Comparison of ENCODE assay signal across 10 cellular contexts in genomic region chr19:48397263-48397635, GRCh38. TPM values are rescaled to one million over a fixed set of nuclear protein-coding genes. Genes with fewer than 3 reads are reported as not detected.
A peak's percentile ranks its signal among the peaks of the same experiment; 100 is the strongest.
DNase-seq lines count a peak whose midpoint lies in the region; ATAC-seq, FAIRE-seq and TF ChIP-seq lines count a peak whose summit lies in the region.
"Had no signal": no experiment of that assay in that cellular context is flagged by ENCODE, and none has a peak within 500 bp of the region (broad histone marks: within the 10 kb centered on the region; RNA-seq: fewer than 3 reads in every experiment).

No MANE protein-coding gene starts in this region.

- H3K79me2 ChIP-seq in endothelial cell of umbilical vein (ENCODE audit: control insufficient read depth, insufficient read depth, low read length), result no peaks in the 10 kb centered on the region
- no peaks in the 10 kb centered on the region for H3K79me2 ChIP-seq in smooth muscle cell (ENCODE audit: low read depth)

- POLR2A ChIA-PET in endothelial cell of umbilical vein (lab: Charles Lee), result no interaction called here

- dilution Hi-C loops in endothelial cell of umbilical vein (cut with MboI; ENCODE audit: extremely low pct_ligation_motif_present, low sequenced_read_pairs), result no loop called here

- H3K27ac ChIP-seq in RWPE2 (ENCODE audit: poor library complexity, severe bottlenecking) (peak overlapping the region; percentile 83), endothelial cell of umbilical vein (ENCODE audit: insufficient read depth, low read depth, low read length) (no peak overlapping the region), smooth muscle cell (ENCODE audit: low read depth) (peak overlapping the region; percentile 12)

- H3K36me3 ChIP-seq in RWPE2 (ENCODE audit: low read depth) (no peaks in the 10 kb centered on the region), endothelial cell of umbilical vein (ENCODE audit: control insufficient read depth in 2 of 2, extremely low read depth in 1 of 2, insufficient read depth in 2 of 2, low read length in 2 of 2) (no peaks in the 10 kb centered on the region), smooth muscle cell (ENCODE audit: low read depth) (no peaks in the 10 kb centered on the region)

- H3K9me1 ChIP-seq in endothelial cell of umbilical vein (replicated peaks; ENCODE audit: control insufficient read depth, extremely low read depth, insufficient read depth, low read length), result no peaks in the 10 kb centered on the region

- peaks cover 40% of the 10 kb centered on the region for H3K4me1 Mint-ChIP-seq in activated T-cell treated with anti-CD3 and anti-CD28 coated beads, Interleukin-2, amount 50 U/mL, for 4 hours (ENCODE audit: low read depth)

- peaks cover 4% of the 10 kb centered on the region for H3K9me3 Mint-ChIP-seq in activated T-cell treated with anti-CD3 and anti-CD28 coated beads, Interleukin-2, amount 50 U/mL, for 4 hours

- CTCF ChIA-PET in endothelial cell of umbilical vein (lab: Charles Lee), result no interaction called here

- H2AFZ ChIP-seq in endothelial cell of umbilical vein (ENCODE audit: low read depth, low read length) (no peak overlapping the region), smooth muscle cell (ENCODE audit: low read depth) (peak overlapping the region; percentile 69)

- H4K20me1 ChIP-seq in endothelial cell of umbilical vein (replicated peaks; ENCODE audit: control insufficient read depth, extremely low read depth, insufficient read depth, low read length) (no peaks in the 10 kb centered on the region), smooth muscle cell (ENCODE audit: low read depth) (peaks cover 7% of the 10 kb centered on the region)

- H3K4me1 ChIP-seq in RWPE2 (ENCODE audit: insufficient read depth, poor library complexity, severe bottlenecking) (peaks cover 6% of the 10 kb centered on the region), endothelial cell of umbilical vein (ENCODE audit: control insufficient read depth, extremely low read depth, insufficient read depth, low read length) (peaks cover 10% of the 10 kb centered on the region), smooth muscle cell (ENCODE audit: low read depth) (peaks cover 30% of the 10 kb centered on the region)

- H3K4me2 ChIP-seq in endothelial cell of umbilical vein (ENCODE audit: insufficient read depth, low read length) (peak overlapping the region; percentile 36), smooth muscle cell (peak overlapping the region; percentile 100)

- H3K36me3 Mint-ChIP-seq in activated T-cell treated with anti-CD3 and anti-CD28 coated beads, Interleukin-2, amount 50 U/mL, for 4 hours (ENCODE audit: insufficient read depth), result no peaks in the 10 kb centered on the region

- ATAC-seq in activated T-cell treated with anti-CD3 and anti-CD28 coated beads, Interleukin-2, amount 50 U/mL, for 4 hours, result no peak
- ATAC-seq in RWPE2 (ENCODE audit: low read depth), result no peak
- ATAC-seq in GM19467 (IDR thresholded peaks at IDR 0.05; ENCODE audit: unreplicated experiment), result no peak
- ATAC-seq: mucosa of descending colon had no signal

- H3K4me3 Mint-ChIP-seq in activated T-cell treated with anti-CD3 and anti-CD28 coated beads, Interleukin-2, amount 50 U/mL, for 4 hours, result peak overlapping the region; percentile 81

- peak; percentile 12 for TF ChIP-seq POLR2A in endothelial cell of umbilical vein (IDR thresholded peaks at IDR 0.05; ENCODE audit: low read depth, low read length)

- peaks cover 8% of the 10 kb centered on the region for H3K27me3 ChIP-seq in RWPE2 (ENCODE audit: insufficient read depth, poor library complexity, severe bottlenecking)
- H3K27me3 ChIP-seq in endothelial cell of umbilical vein (ENCODE audit: control insufficient read depth in 2 of 2, insufficient read depth in 2 of 2, low read length in 2 of 2), result peaks cover 21 to 33% of the 10 kb centered on the region in 2 experiments
- H3K27me3 ChIP-seq in smooth muscle cell (ENCODE audit: low read depth), result no peaks in the 10 kb centered on the region

- peaks cover 33% of the 10 kb centered on the region for H3K27me3 Mint-ChIP-seq in activated T-cell treated with anti-CD3 and anti-CD28 coated beads, Interleukin-2, amount 50 U/mL, for 4 hours (ENCODE audit: low read depth)

- peaks cover 14% of the 10 kb centered on the region for H3F3A ChIP-seq in smooth muscle cell (ENCODE audit: low read depth)

- H3K4me3 ChIP-seq in RWPE2 (ENCODE audit: severe bottlenecking) (peak overlapping the region; percentile 72), endothelial cell of umbilical vein (replicated peaks in 1 of 3; ENCODE audit: insufficient read depth in 1 of 3, low read depth in 1 of 3, low read length in 3 of 3) (no peak overlapping the region), smooth muscle cell (peak overlapping the region; percentile 54)
- H3K4me3 ChIP-seq: mucosa of descending colon had no signal

- FAIRE-seq in endothelial cell of umbilical vein (lab: Jason Lieb, UNC), result no peak

- TF ChIP-seq CTCF in RWPE2 (IDR thresholded peaks at IDR 0.05; ENCODE audit: poor library complexity, severe bottlenecking) (no peak), endothelial cell of umbilical vein (IDR thresholded peaks at IDR 0.05; ENCODE audit: extremely low read depth in 1 of 2, insufficient read depth in 1 of 2, low read depth in 1 of 2, low read length in 2 of 2) (no peak), smooth muscle cell (IDR thresholded peaks at IDR 0.05; ENCODE audit: borderline replicate concordance, insufficient read depth, poor library complexity, severe bottlenecking) (no peak)

- intact Hi-C loops in endothelial cell of umbilical vein (cut with micrococcal nuclease), result loop anchor here (5.0 kb wide), 1 partner anchor 85 kb away; no protein-coding TSS in a partner anchor

- whole genome bisulfite sequencing in smooth muscle cell (ENCODE audit: low lambda C conversion rate), result 77% methylated on average over 8 of the region's 10 CpGs

- no peak for DNase-seq in activated T-cell treated with anti-CD3 and anti-CD28 coated beads, Interleukin-2, amount 50 U/mL, for 4 hours
- DNase-seq in activated T-cell treated with anti-CD3 and anti-CD28 coated beads, Interleukin-2, amount 50 U/mL, for 48 hours, result no peak
- DNase-seq in RWPE2 (ENCODE audit: low spot score) (no peak), endothelial cell of umbilical vein (ENCODE audit: low read depth, low spot score) (no peak), smooth muscle cell (lab: John Stamatoyannopoulos, UW; ENCODE audit: unreplicated experiment) (no peak), A172 (ENCODE audit: low spot score) (no peak), NCI-H128 (lab: John Stamatoyannopoulos, UW; ENCODE audit: unreplicated experiment) (no peak)
- DNase-seq: mucosa of descending colon had no signal

- H3K9me3 ChIP-seq in RWPE2 (ENCODE audit: severe bottlenecking) (no peaks in the 10 kb centered on the region), endothelial cell of umbilical vein (replicated peaks; ENCODE audit: control insufficient read depth, insufficient read depth, low read length) (no peaks in the 10 kb centered on the region), smooth muscle cell (replicated peaks; ENCODE audit: low read depth) (no peaks in the 10 kb centered on the region)
- H3K9me3 ChIP-seq: mucosa of descending colon had no signal

- no TSS peak for BruUV-seq in endothelial cell of umbilical vein (replicated peaks; lab: Mats Ljungman, UMichigan)

- H3K9ac ChIP-seq in endothelial cell of umbilical vein (replicated peaks; ENCODE audit: extremely low read depth, insufficient read depth, low read length) (no peak overlapping the region), smooth muscle cell (ENCODE audit: low read depth) (peak overlapping the region; percentile 39)

RNA-seq across cellular contexts. Expression of gene GRIN2D, which starts 3.8 kb away (rescaled TPM):
- under 1 TPM; 0.11 to 0.14 (median 0.13) TPM for total RNA-seq in activated T-cell treated with anti-CD3 and anti-CD28 coated beads, Interleukin-2, amount 50 U/mL, for 4 hours
- total RNA-seq in endothelial cell of umbilical vein (1.8 and 2.1 TPM in 2 replicates), smooth muscle cell (3.5 and 4.0 TPM in 2 replicates)
- polyA plus RNA-seq in endothelial cell of umbilical vein (0.38 and 0.59 TPM in 2 replicates), smooth muscle cell (10.7 and 12.7 TPM in 2 replicates)
- 0.47 and 0.52 TPM in 2 replicates for polyA plus RNA-seq in endothelial cell of umbilical vein (2011; cell fraction: cytosol; rRNA removed)
- polyA plus RNA-seq in endothelial cell of umbilical vein (2011; cell fraction: nucleus; rRNA removed), result 0.91 and 1.0 TPM in 2 replicates
- 2.6 and 6.4 TPM in 2 replicates for polyA plus RNA-seq in endothelial cell of umbilical vein (2012)
- 0.81 and 1.3 TPM in 2 replicates for polyA minus RNA-seq in endothelial cell of umbilical vein
- 1.1 TPM for polyA minus RNA-seq in endothelial cell of umbilical vein (2011; cell fraction: cytosol; rRNA and poly(A)+ RNA removed)
- polyA minus RNA-seq in endothelial cell of umbilical vein (2011; cell fraction: nucleus; rRNA and poly(A)+ RNA removed), result 0.96 and 1.1 TPM in 2 replicates
- not detected in 2 replicates for total RNA-seq in A172 (2014; rRNA removed; shearing (Covaris generic))

RNA-seq across cellular contexts. Expression of gene KDELR1, which starts 5.9 kb away (rescaled TPM):
- total RNA-seq in activated T-cell treated with anti-CD3 and anti-CD28 coated beads, Interleukin-2, amount 50 U/mL, for 4 hours, result 10 to 100 TPM; 58.6 to 63.8 (median 61.3) TPM
- total RNA-seq in endothelial cell of umbilical vein, result 199 and 200 TPM in 2 replicates
- 224 and 233 TPM in 2 replicates for polyA plus RNA-seq in endothelial cell of umbilical vein
- 201 and 221 TPM in 2 replicates for polyA plus RNA-seq in endothelial cell of umbilical vein (2011; cell fraction: cytosol; rRNA removed)
- polyA plus RNA-seq in endothelial cell of umbilical vein (2011; cell fraction: nucleus; rRNA removed), result 89.6 and 98.5 TPM in 2 replicates
- polyA plus RNA-seq in endothelial cell of umbilical vein (2012), result 228 and 230 TPM in 2 replicates
- 174 and 180 TPM in 2 replicates for polyA minus RNA-seq in endothelial cell of umbilical vein
- polyA minus RNA-seq in endothelial cell of umbilical vein (2011; cell fraction: cytosol; rRNA and poly(A)+ RNA removed), result 65.6 TPM
- 23.2 and 33.9 TPM in 2 replicates for polyA minus RNA-seq in endothelial cell of umbilical vein (2011; cell fraction: nucleus; rRNA and poly(A)+ RNA removed)
- 203 and 239 TPM in 2 replicates for total RNA-seq in smooth muscle cell
- polyA plus RNA-seq in smooth muscle cell, result 296 and 315 TPM in 2 replicates
- 64.2 and 71.5 TPM in 2 replicates for total RNA-seq in A172 (2014; rRNA removed; shearing (Covaris generic))

RNA-seq across cellular contexts. Expression of gene SYNGR4, which starts 33.1 kb away (rescaled TPM):
- total RNA-seq in activated T-cell treated with anti-CD3 and anti-CD28 coated beads, Interleukin-2, amount 50 U/mL, for 4 hours, result not detected
- total RNA-seq in endothelial cell of umbilical vein, result not detected in 2 replicates
- not detected in 2 replicates for polyA plus RNA-seq in endothelial cell of umbilical vein
- polyA plus RNA-seq in endothelial cell of umbilical vein (2011; cell fraction: cytosol; rRNA removed), result not detected in 2 replicates
- not detected in 2 replicates for polyA plus RNA-seq in endothelial cell of umbilical vein (2011; cell fraction: nucleus; rRNA removed)
- not detected in 2 replicates for polyA plus RNA-seq in endothelial cell of umbilical vein (2012)
- not detected in 2 replicates for polyA minus RNA-seq in endothelial cell of umbilical vein
- not detected for polyA minus RNA-seq in endothelial cell of umbilical vein (2011; cell fraction: cytosol; rRNA and poly(A)+ RNA removed)
- not detected in 2 replicates for polyA minus RNA-seq in endothelial cell of umbilical vein (2011; cell fraction: nucleus; rRNA and poly(A)+ RNA removed)
- total RNA-seq in smooth muscle cell, result not detected in 2 replicates
- polyA plus RNA-seq in smooth muscle cell, result 0.98 TPM in 1 of 2 replicates, not detected in the other
- total RNA-seq in A172 (2014; rRNA removed; shearing (Covaris generic)), result not detected in 2 replicates
- total RNA-seq: glomerular endothelial cell had no signal

RNA-seq across cellular contexts. Expression of gene TMEM143, which starts 33.5 kb away (rescaled TPM):
- 1 to 10 TPM; 5.2 to 6.4 (median 5.6) TPM for total RNA-seq in activated T-cell treated with anti-CD3 and anti-CD28 coated beads, Interleukin-2, amount 50 U/mL, for 4 hours
- total RNA-seq in endothelial cell of umbilical vein, result 4.6 and 7.3 TPM in 2 replicates
- 5.4 and 6.2 TPM in 2 replicates for polyA plus RNA-seq in endothelial cell of umbilical vein
- 3.0 and 3.7 TPM in 2 replicates for polyA plus RNA-seq in endothelial cell of umbilical vein (2011; cell fraction: cytosol; rRNA removed)
- polyA plus RNA-seq in endothelial cell of umbilical vein (2011; cell fraction: nucleus; rRNA removed), result 15.8 and 21.1 TPM in 2 replicates
- 2.5 and 4.5 TPM in 2 replicates for polyA plus RNA-seq in endothelial cell of umbilical vein (2012)
- polyA minus RNA-seq in endothelial cell of umbilical vein, result 3.7 and 4.2 TPM in 2 replicates
- polyA minus RNA-seq in endothelial cell of umbilical vein (2011; cell fraction: cytosol; rRNA and poly(A)+ RNA removed), result 10.2 TPM
- 3.8 and 3.9 TPM in 2 replicates for polyA minus RNA-seq in endothelial cell of umbilical vein (2011; cell fraction: nucleus; rRNA and poly(A)+ RNA removed)
- total RNA-seq in smooth muscle cell, result 3.0 and 3.8 TPM in 2 replicates
- polyA plus RNA-seq in smooth muscle cell, result 11.2 and 18.7 TPM in 2 replicates
- 1.8 and 2.5 TPM in 2 replicates for total RNA-seq in A172 (2014; rRNA removed; shearing (Covaris generic))

RNA-seq across cellular contexts. Expression of gene GRWD1, which starts 48.5 kb away (rescaled TPM):
- total RNA-seq in activated T-cell treated with anti-CD3 and anti-CD28 coated beads, Interleukin-2, amount 50 U/mL, for 4 hours, result 100 to 1,000 TPM; 175 to 192 (median 187) TPM
- 52.7 and 52.8 TPM in 2 replicates for total RNA-seq in endothelial cell of umbilical vein
- polyA plus RNA-seq in endothelial cell of umbilical vein, result 26.3 and 26.8 TPM in 2 replicates
- polyA plus RNA-seq in endothelial cell of umbilical vein (2011; cell fraction: cytosol; rRNA removed), result 24.3 and 29.0 TPM in 2 replicates
- 18.1 and 25.8 TPM in 2 replicates for polyA plus RNA-seq in endothelial cell of umbilical vein (2011; cell fraction: nucleus; rRNA removed)
- 30.6 and 31.3 TPM in 2 replicates for polyA plus RNA-seq in endothelial cell of umbilical vein (2012)
- 12.5 and 21.5 TPM in 2 replicates for polyA minus RNA-seq in endothelial cell of umbilical vein
- 36.8 TPM for polyA minus RNA-seq in endothelial cell of umbilical vein (2011; cell fraction: cytosol; rRNA and poly(A)+ RNA removed)
- polyA minus RNA-seq in endothelial cell of umbilical vein (2011; cell fraction: nucleus; rRNA and poly(A)+ RNA removed), result 9.3 and 11.5 TPM in 2 replicates
- 11.7 and 22.1 TPM in 2 replicates for total RNA-seq in smooth muscle cell
- polyA plus RNA-seq in smooth muscle cell, result 23.6 and 25.7 TPM in 2 replicates
- 38.9 and 55.4 TPM in 2 replicates for total RNA-seq in A172 (2014; rRNA removed; shearing (Covaris generic))

Comparison
In these comparisons a context has a peak if more than half of its experiments do, and no peak if none do; other contexts are left out.
1. H3K4me3 ChIP-seq: peak in RWPE2 (single experiment) and smooth muscle cell (single experiment); none in endothelial cell of umbilical vein (0 of 3).